In the genomic region with DNA sequence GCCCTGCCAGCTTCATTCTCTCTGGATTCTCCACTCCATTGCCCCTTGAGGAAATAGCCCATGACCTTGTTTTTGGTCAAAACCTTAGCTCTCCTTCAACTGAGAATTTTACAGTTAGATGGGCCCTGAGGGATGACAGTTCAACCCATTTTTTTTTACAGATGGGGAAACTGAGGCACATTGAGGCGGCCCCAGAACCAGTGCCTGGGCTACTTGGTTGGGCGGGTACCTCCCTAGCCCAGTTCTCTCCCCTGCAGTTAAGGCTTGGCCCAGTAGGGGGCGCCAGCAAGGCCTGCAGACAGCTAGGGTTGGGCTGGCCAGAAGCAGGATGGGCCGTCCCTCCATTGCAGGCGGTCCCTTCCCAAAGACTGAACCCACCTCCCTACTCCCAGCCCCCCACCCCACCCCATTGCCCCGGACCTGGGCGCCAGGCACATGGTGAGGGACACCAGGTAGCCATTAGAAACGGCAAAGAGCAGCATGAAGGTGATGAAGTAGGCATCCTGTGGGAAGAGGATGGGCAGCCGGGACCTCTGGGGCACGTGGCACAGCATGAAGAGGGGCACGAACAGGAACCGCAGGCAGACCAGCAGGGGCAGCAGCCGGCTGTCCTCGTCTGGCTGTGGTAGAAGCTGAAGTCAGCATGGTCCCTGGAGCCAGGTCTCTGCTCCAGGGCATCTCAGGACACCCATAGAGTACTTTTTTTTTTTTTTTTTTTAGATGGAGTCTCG, we compare ENCODE assay signal across 8 cellular contexts. TPM values are rescaled to one million over a fixed set of nuclear protein-coding genes. Genes with fewer than 3 reads are reported as not detected.
DNase-seq lines count a peak whose midpoint lies in the region; ATAC-seq and TF ChIP-seq lines count a peak whose summit lies in the region.

No MANE protein-coding gene starts in this region.

- intact Hi-C loops in spleen (cut with DNase I; ENCODE audit: low total_unique reads), result no loop called here
- intact Hi-C loops in sciatic nerve (cut with DNase I), result no loop called here

- 72 to 82% (median 73%) methylated on average over 15 of the region's 15 CpGs for WGBS in spleen, 5 donors

- H3K9me3 ChIP-seq in spleen, result no peaks in the 10 kb centered on the region

- peaks cover 0 to 14% (median 6%) of the 10 kb centered on the region in 6 donors for H3K4me1 ChIP-seq in spleen

- H3K27ac ChIP-seq in spleen, result no peak overlapping the region

- no peak overlapping the region for H3K4me3 ChIP-seq in GM12865 (ENCODE audit: low read depth, low read length)
- no peak overlapping the region for H3K4me3 ChIP-seq in fibroblast of mammary gland (ENCODE audit: control insufficient read depth, low read depth, low read length)
- H3K4me3 ChIP-seq in spleen, result no peak overlapping the region

- TF ChIP-seq CTCF in GM12865 (IDR thresholded peaks at IDR 0.05; ENCODE audit: insufficient read depth, low read depth, low read length, missing control alignments), result peak; percentile 93
- TF ChIP-seq CTCF in fibroblast of mammary gland (conservative IDR thresholded peaks at IDR 0.05; ENCODE audit: control insufficient read depth, insufficient read depth, low read depth, low read length), result peak; percentile 68
- TF ChIP-seq CTCF in spleen (IDR thresholded peaks at IDR 0.05 in 8 of 11, conservative IDR thresholded peaks at IDR 0.05 in 3 of 11), result peak in 8 of 11 experiments; percentile 32 to 75 (median 55)

- peak; percentile 68 for DNase-seq in GM12865 (ENCODE audit: low read depth)
- DNase-seq in NCI-H1694 (lab: John Stamatoyannopoulos, UW), result peak; percentile 20
- DNase-seq in activated T-cell treated with anti-CD3 and anti-CD28 coated beads for 1 hour (ENCODE audit: low read depth), result peak; percentile 57
- peak; percentile 28 for DNase-seq in fibroblast of mammary gland (ENCODE audit: low read depth)
- peak; percentile 82 for DNase-seq in spleen
- no peak for DNase-seq in sciatic nerve (ENCODE audit: low spot score)
- DNase-seq in NOMO-1 treated with dmso at 0.1 percent for 144 hours (lab: John Stamatoyannopoulos, UW; ENCODE audit: unreplicated experiment), result no peak

- no peaks in the 10 kb centered on the region for H3K27me3 ChIP-seq in spleen (replicated peaks in 1 of 7)

- no peak for TF ChIP-seq POLR2A in spleen (IDR thresholded peaks at IDR 0.05)

- ATAC-seq in HG03135 (IDR thresholded peaks at IDR 0.05; ENCODE audit: unreplicated experiment) (no peak), sciatic nerve (no peak)

- H3K36me3 ChIP-seq in spleen, result no peaks in the 10 kb centered on the region

RNA-seq across cellular contexts. Expression of a gene that starts 7.6 kb away (rescaled TPM):
- total RNA-seq in spleen (1 to 10 TPM; 1.9 to 5.0 (median 4.0) TPM), sciatic nerve (2.3 TPM)
- 1 to 10 TPM; 4.8 to 8.4 (median 7.4) TPM for polyA plus RNA-seq in spleen

RNA-seq across cellular contexts. Expression of a gene that starts 16.5 kb away (rescaled TPM):
- 10 to 100 TPM in 5 of 7 donors, 1 to 10 TPM in 2; 6.3 to 23.4 (median 13.9) TPM for total RNA-seq in spleen
- polyA plus RNA-seq in spleen, result 1 to 10 TPM; 4.3 to 8.9 (median 8.7) TPM
- 49.3 TPM for total RNA-seq in sciatic nerve

RNA-seq across cellular contexts. Expression of a gene that starts 19.1 kb away (rescaled TPM):
- 10 to 100 TPM; 32.3 to 52.5 (median 37.2) TPM for total RNA-seq in spleen
- 10 to 100 TPM; 61.6 to 90.6 (median 83.0) TPM for polyA plus RNA-seq in spleen
- total RNA-seq in sciatic nerve, result 18.7 TPM

RNA-seq across cellular contexts. Expression of a gene that starts 27.7 kb away (rescaled TPM):
- total RNA-seq in spleen (10 to 100 TPM in 1 of 7 donors, 1 to 10 TPM in 6; 5.7 to 10.9 (median 8.9) TPM), sciatic nerve (5.0 TPM)
- 1 to 10 TPM; 2.3 to 7.8 (median 7.0) TPM for polyA plus RNA-seq in spleen

RNA-seq across cellular contexts. Expression of a gene that starts 47.1 kb away (rescaled TPM):
- total RNA-seq in spleen, result 10 to 100 TPM in 2 of 7 donors, 1 to 10 TPM in 5; 4.7 to 15.7 (median 6.5) TPM
- 1 to 10 TPM; 1.7 to 2.7 (median 2.0) TPM for polyA plus RNA-seq in spleen
- 35.1 TPM for total RNA-seq in sciatic nerve

Comparison
In these comparisons a context has a peak if more than half of its experiments do, and no peak if none do; other contexts are left out.
1. DNase-seq: peak in GM12865 (single experiment), NCI-H1694 (single experiment), activated T-cell treated with anti-CD3 and anti-CD28 coated beads for 1 hour (single experiment), fibroblast of mammary gland (single experiment) and spleen (single experiment); none in sciatic nerve (single experiment) and NOMO-1 treated with dmso at 0.1 percent for 144 hours (single experiment).
2. Peak in every context shown above with its lines, with median percentiles within 50 percentile points of each other: CTCF ChIP-seq.